In the genomic region with DNA sequence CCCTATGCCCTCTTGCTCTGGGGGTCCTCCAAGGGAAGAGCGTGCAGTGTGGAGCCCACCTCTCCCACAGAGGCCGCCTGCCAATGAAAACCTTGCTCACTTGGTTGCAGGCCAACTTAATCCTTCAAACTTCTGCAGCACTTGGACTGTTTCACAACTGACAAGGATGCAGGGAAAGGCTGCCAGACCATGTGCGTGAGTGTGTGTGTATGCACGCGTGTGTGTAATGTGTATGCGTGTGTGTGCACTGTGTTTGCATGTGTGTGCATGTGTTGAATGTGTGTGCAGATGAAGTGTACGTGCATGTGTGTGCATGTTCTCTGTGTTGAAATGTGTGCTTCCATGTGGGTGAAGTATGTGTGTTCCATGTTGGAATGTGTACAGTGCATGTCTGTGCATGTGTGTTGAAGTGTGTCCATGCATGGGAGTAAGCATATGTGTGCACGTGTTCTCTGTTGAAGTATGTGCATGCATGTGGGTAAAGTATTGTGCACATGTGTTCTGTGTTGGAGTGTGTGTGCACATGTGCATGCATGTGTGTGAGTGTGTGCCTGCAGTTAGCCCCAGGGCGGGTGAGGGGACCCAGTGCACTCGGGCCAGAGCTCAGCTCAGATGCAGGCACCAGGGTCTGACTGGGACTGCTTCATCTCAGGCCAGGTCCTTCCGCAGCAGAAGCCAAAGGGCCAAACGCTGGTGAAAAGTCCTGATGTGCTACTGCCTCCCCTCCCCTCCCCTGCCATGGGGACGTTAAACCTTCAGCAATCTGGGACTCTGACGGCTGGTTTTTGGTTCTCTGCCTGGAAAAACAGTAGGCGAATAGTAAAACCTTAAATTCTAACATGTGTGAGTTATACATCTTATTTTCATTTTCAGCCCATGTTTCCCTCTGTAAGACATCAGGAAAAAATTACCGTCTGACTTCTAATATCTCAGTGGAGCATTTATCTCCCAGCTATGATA, we compare ENCODE assay signal across 21 cellular contexts.
DNase-seq lines count a peak whose midpoint lies in the region; ATAC-seq and TF ChIP-seq lines count a peak whose summit lies in the region.
"Had no signal": no experiment of that assay in that cellular context is flagged by ENCODE, and none has a peak within 500 bp of the region (broad histone marks: within the 10 kb centered on the region; RNA-seq: fewer than 3 reads in every experiment).

No MANE protein-coding gene starts in this region.

- H3K4me1 ChIP-seq in aorta (ENCODE audit: control insufficient read depth in 1 of 2, insufficient read depth in 2 of 2, low read length in 2 of 2): no peaks in the 10 kb centered on the region
- H3K4me1 ChIP-seq: adrenal gland had no signal

- TF ChIP-seq CTCF in astrocyte of the spinal cord (IDR thresholded peaks at IDR 0.05; ENCODE audit: low read depth, low read length) (no peak), glutamatergic neuron (IDR thresholded peaks at IDR 0.05; ENCODE audit: partially characterized antibody, unreplicated experiment) (no peak), GM13976 (IDR thresholded peaks at IDR 0.05; ENCODE audit: borderline replicate concordance, control extremely low read depth, extremely low read depth, insufficient read depth, missing control alignments) (no peak)

- H3K36me3 ChIP-seq in aorta (ENCODE audit: control insufficient read depth in 1 of 2, insufficient read depth in 2 of 2, low read length in 1 of 2): no peaks in the 10 kb centered on the region

- intact Hi-C loops in left cardiac atrium (cut with DNase I): no loop called here
- intact Hi-C loops in Right ventricle myocardium inferior (cut with DNase I): no loop called here
- intact Hi-C loops in aorta (cut with DNase I): no loop called here

- ATAC-seq in left cardiac atrium (peak; percentile 35 to 39), Right ventricle myocardium inferior (no peak), aorta (ENCODE audit: low FRiP score) (peak; percentile 41)
- ATAC-seq: stimulated activated naive CD8-positive, alpha-beta T cell treated with anti-CD3 and anti-CD28 coated beads, Interleukin-15, amount 100 ng/mL, for 72 hours had no signal

- H3K4me3 Mint-ChIP-seq in glutamatergic neuron (ENCODE audit: unreplicated experiment): no peak overlapping the region
- H3K4me3 Mint-ChIP-seq: activated CD4-positive, alpha-beta memory T cell treated with anti-CD3 and anti-CD28 coated beads, Interleukin-2, amount 10 ng/mL, durations not matched to agents 7 days and 5 days; CD4-positive, alpha-beta memory T cell; stimulated activated naive CD8-positive, alpha-beta T cell treated with anti-CD3 and anti-CD28 coated beads, Interleukin-15, amount 100 ng/mL, for 72 hours had no signal

- WGBS in aorta, 2 donors: 14 to 17% methylated on average over 16 of the region's 16 CpGs

- H3K27me3 Mint-ChIP-seq in glutamatergic neuron (ENCODE audit: unreplicated experiment): no peaks in the 10 kb centered on the region
- H3K27me3 Mint-ChIP-seq: activated CD4-positive, alpha-beta memory T cell treated with anti-CD3 and anti-CD28 coated beads, Interleukin-2, amount 10 ng/mL, durations not matched to agents 7 days and 5 days; CD4-positive, alpha-beta memory T cell; stimulated activated naive CD8-positive, alpha-beta T cell treated with anti-CD3 and anti-CD28 coated beads, Interleukin-15, amount 100 ng/mL, for 72 hours had no signal

- H3K9me3 ChIP-seq in aorta (ENCODE audit: control insufficient read depth, low read length): no peaks in the 10 kb centered on the region
- H3K9me3 ChIP-seq: adrenal gland, upper lobe of left lung had no signal

- no peaks in the 10 kb centered on the region for H3K27me3 ChIP-seq in aorta (ENCODE audit: control insufficient read depth in 1 of 2, insufficient read depth in 2 of 2, low read length in 1 of 2)
- H3K27me3 ChIP-seq: adrenal gland, upper lobe of left lung had no signal

- H3K36me3 Mint-ChIP-seq in glutamatergic neuron (ENCODE audit: unreplicated experiment): no peaks in the 10 kb centered on the region

- in situ Hi-C loops in astrocyte of the spinal cord (cut with HindIII; ENCODE audit: low sequenced_read_pairs) (no loop called here), GM13976 (cut with MboI; ENCODE audit: low sequenced_read_pairs, unreplicated experiment) (no loop called here)

- H3K27ac Mint-ChIP-seq in glutamatergic neuron (ENCODE audit: unreplicated experiment): no peak overlapping the region
- H3K27ac Mint-ChIP-seq: activated CD4-positive, alpha-beta memory T cell treated with anti-CD3 and anti-CD28 coated beads, Interleukin-2, amount 10 ng/mL, durations not matched to agents 7 days and 5 days; stimulated activated naive CD8-positive, alpha-beta T cell treated with anti-CD3 and anti-CD28 coated beads, Interleukin-15, amount 100 ng/mL, for 72 hours had no signal

- H3K9me3 Mint-ChIP-seq in glutamatergic neuron (ENCODE audit: unreplicated experiment): peaks cover 4% of the 10 kb centered on the region
- H3K9me3 Mint-ChIP-seq: activated CD4-positive, alpha-beta memory T cell treated with anti-CD3 and anti-CD28 coated beads, Interleukin-2, amount 10 ng/mL, durations not matched to agents 7 days and 5 days; CD4-positive, alpha-beta memory T cell; stimulated activated naive CD8-positive, alpha-beta T cell treated with anti-CD3 and anti-CD28 coated beads, Interleukin-15, amount 100 ng/mL, for 72 hours had no signal

- no peak overlapping the region for H3K27ac ChIP-seq in aorta (ENCODE audit: low read depth in 1 of 2, low read length in 2 of 2)
- H3K27ac ChIP-seq: upper lobe of left lung had no signal

- no peak for DNase-seq in left cardiac atrium
- no peak for DNase-seq in Right ventricle myocardium inferior (ENCODE audit: missing footprints)
- DNase-seq in astrocyte of the spinal cord (ENCODE audit: low read depth, low spot score): peak; percentile 22
- DNase-seq in left kidney (ENCODE audit: low read depth, low spot score): peak; percentile 71
- DNase-seq in aorta: no peak
- no peak for DNase-seq in glutamatergic neuron
- no peak for DNase-seq in SKM-1 treated with dmso at 0.1 percent for 144 hours (lab: John Stamatoyannopoulos, UW; ENCODE audit: unreplicated experiment)
- DNase-seq in GM13976 (ENCODE audit: low spot score): no peak
- DNase-seq: activated CD4-positive, alpha-beta memory T cell treated with anti-CD3 and anti-CD28 coated beads, Interleukin-2, amount 10 ng/mL, durations not matched to agents 7 days and 5 days; CD4-positive, alpha-beta memory T cell; central memory CD4-positive, alpha-beta T cell; DND-41; effector CD4-positive, alpha-beta T cell; HCEC 1CT; MM.1S; NCI-H187; NCI-H446 treated with DMSO at 0.1 percent for 48 hours; stimulated activated CD4-positive, alpha-beta T cell treated with anti-CD3 and anti-CD28 coated beads, Interleukin-2, amount 100 ng/mL, for 24 hours; stimulated activated naive CD8-positive, alpha-beta T cell treated with anti-CD3 and anti-CD28 coated beads, Interleukin-15, amount 100 ng/mL, for 72 hours had no signal

- H3K4me3 ChIP-seq in astrocyte of the spinal cord (ENCODE audit: low read depth, low read length) (no peak overlapping the region), aorta (ENCODE audit: low read length in 2 of 2) (no peak overlapping the region)
- H3K4me3 ChIP-seq: adrenal gland had no signal

- H3K4me1 Mint-ChIP-seq in glutamatergic neuron (ENCODE audit: low read depth, unreplicated experiment): peaks cover 2% of the 10 kb centered on the region

Comparison
In these comparisons a context has a peak if more than half of its experiments do, and no peak if none do; other contexts are left out.
1. DNase-seq: peak in astrocyte of the spinal cord (single experiment) and left kidney (single experiment); none in left cardiac atrium (single experiment), Right ventricle myocardium inferior (single experiment), aorta (0 of 2), glutamatergic neuron (single experiment), SKM-1 treated with dmso at 0.1 percent for 144 hours (single experiment) and GM13976 (single experiment).